11 cellular contexts compared by ENCODE assay signal in the genomic region with DNA sequence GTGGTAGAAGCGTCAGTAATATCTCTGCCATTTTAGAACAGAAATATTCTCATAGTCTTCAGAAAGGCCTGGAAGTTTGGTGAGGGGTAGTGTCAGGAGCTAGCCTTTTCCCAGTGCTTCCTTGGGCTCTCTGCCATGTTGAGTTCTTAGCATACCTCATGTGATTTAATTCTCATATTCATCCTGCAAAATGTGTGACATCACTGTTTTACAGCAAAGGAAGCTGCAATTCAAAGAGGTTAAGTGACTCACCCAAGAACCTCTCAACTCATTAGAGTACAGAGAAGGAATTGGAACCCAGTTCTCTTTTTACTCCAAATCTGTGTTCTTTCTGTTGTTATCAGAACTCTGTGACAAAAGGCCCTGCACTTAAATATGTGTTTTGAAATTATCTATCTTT.
DNase-seq lines count a peak whose midpoint lies in the region; ATAC-seq and TF ChIP-seq lines count a peak whose summit lies in the region.
"Had no signal": no experiment of that assay in that cellular context is flagged by ENCODE, and none has a peak within 500 bp of the region (broad histone marks: within the 10 kb centered on the region; RNA-seq: fewer than 3 reads in every experiment).

No MANE protein-coding gene starts in this region.

- no peak for TF ChIP-seq CTCF in retinal pigment epithelial cell (conservative IDR thresholded peaks at IDR 0.05; ENCODE audit: low read depth, low read length)

- ATAC-seq in GM21737 (IDR thresholded peaks at IDR 0.05; ENCODE audit: unreplicated experiment) = no peak
- ATAC-seq in GM18870 (IDR thresholded peaks at IDR 0.05; ENCODE audit: unreplicated experiment) = no peak

- DNase-seq in GM03348 (ENCODE audit: low spot score) (peak; percentile 82), SK-MEL-5 (ENCODE audit: low read depth, low spot score) (peak; percentile 50), fibroblast of peridontal ligament (ENCODE audit: extremely low read depth) (peak; percentile 97), retinal pigment epithelial cell (ENCODE audit: low read depth) (peak; percentile 98), C1 segment of cervical spinal cord (lab: John Stamatoyannopoulos, UW) (no peak), T-helper 9 cell (no peak)
- DNase-seq: activated CD8-positive, alpha-beta memory T cell treated with anti-CD3 and anti-CD28 coated beads for 24 hours; NCI-H2227 treated with DMSO at 0.1 percent for 48 hours; SIG-M5 had no signal

- H3K4me3 ChIP-seq in retinal pigment epithelial cell (ENCODE audit: low read length) = no peak overlapping the region

- in situ Hi-C loops in SK-MEL-5 (cut with HindIII; ENCODE audit: low pct_unique_long_range_greater_than_20kb, low sequenced_read_pairs) = no loop called here

Comparison
In these comparisons a context has a peak if more than half of its experiments do, and no peak if none do; other contexts are left out.
1. DNase-seq: peak in GM03348 (single experiment), SK-MEL-5 (single experiment), fibroblast of peridontal ligament (single experiment) and retinal pigment epithelial cell (single experiment); none in C1 segment of cervical spinal cord (0 of 14) and T-helper 9 cell (single experiment).